24 cellular contexts compared by ENCODE assay signal in genomic region chr9:119634036-119634435, GRCh38.
DNase-seq lines count a peak whose midpoint lies in the region; ATAC-seq and TF ChIP-seq lines count a peak whose summit lies in the region.
"Had no signal": no experiment of that assay in that cellular context is flagged by ENCODE, and none has a peak within 500 bp of the region (broad histone marks: within the 10 kb centered on the region; RNA-seq: fewer than 3 reads in every experiment).

No MANE protein-coding gene starts in this region.

- peak in 2 of 3 experiments; percentile 29 to 59 for DNase-seq in NCI-H1417 (lab: John Stamatoyannopoulos, UW)
- no peak for DNase-seq in NCI-H1417 treated with DMSO at 0.1 percent for 48 hours (lab: John Stamatoyannopoulos, UW)
- peak; percentile 28 for DNase-seq in MV-4-11 (lab: John Stamatoyannopoulos, UW)
- peak; percentile 72 for DNase-seq in NCI-H2227 (lab: John Stamatoyannopoulos, UW; ENCODE audit: unreplicated experiment)
- DNase-seq in NCI-H69 (lab: John Stamatoyannopoulos, UW): peak; percentile 52
- no peak for DNase-seq in cerebellar nuclear complex (lab: John Stamatoyannopoulos, UW)
- no peak for DNase-seq in nephron progenitor cell
- DNase-seq: 8988T; ACHN; BE2C; C1 segment of cervical spinal cord; CD4-positive, alpha-beta memory T cell; CD4-positive, CD25-positive, alpha-beta regulatory T cell; CD8-positive, alpha-beta memory T cell; COR-L47; DMS153; DMS53; DMS79; DND-41; EL; GDM1 had no signal

- H3K4me3 Mint-ChIP-seq in nephron progenitor cell: no peak overlapping the region
- H3K4me3 Mint-ChIP-seq: CD14-positive monocyte; CD4-positive, alpha-beta memory T cell; CD4-positive, CD25-positive, alpha-beta regulatory T cell; CD8-positive, alpha-beta memory T cell had no signal

- ATAC-seq in HG02642 (IDR thresholded peaks at IDR 0.05; ENCODE audit: poor library complexity, unreplicated experiment): no peak
- ATAC-seq: GM12878 had no signal

- H3K36me3 Mint-ChIP-seq in nephron progenitor cell (ENCODE audit: low read depth): no peaks in the 10 kb centered on the region
- H3K36me3 Mint-ChIP-seq: CD14-positive monocyte; CD4-positive, alpha-beta memory T cell; CD4-positive, CD25-positive, alpha-beta regulatory T cell; CD8-positive, alpha-beta memory T cell had no signal

- H3K27ac Mint-ChIP-seq in nephron progenitor cell: no peak overlapping the region
- H3K27ac Mint-ChIP-seq: CD14-positive monocyte; CD4-positive, alpha-beta memory T cell; CD4-positive, CD25-positive, alpha-beta regulatory T cell; CD8-positive, alpha-beta memory T cell had no signal

- no peaks in the 10 kb centered on the region for H3K9me3 Mint-ChIP-seq in nephron progenitor cell

- no peak for TF ChIP-seq CTCF in nephron progenitor cell (IDR thresholded peaks at IDR 0.05)

- peaks cover 11% of the 10 kb centered on the region for H3K27me3 Mint-ChIP-seq in nephron progenitor cell (ENCODE audit: low read depth, poor library complexity)
- H3K27me3 Mint-ChIP-seq: CD4-positive, alpha-beta memory T cell; CD4-positive, CD25-positive, alpha-beta regulatory T cell; CD8-positive, alpha-beta memory T cell had no signal

- peaks cover 7% of the 10 kb centered on the region for H3K4me1 Mint-ChIP-seq in nephron progenitor cell
- H3K4me1 Mint-ChIP-seq: CD14-positive monocyte; CD4-positive, alpha-beta memory T cell; CD4-positive, CD25-positive, alpha-beta regulatory T cell; CD8-positive, alpha-beta memory T cell had no signal

Comparison
In these comparisons a context has a peak if more than half of its experiments do, and no peak if none do; other contexts are left out.
1. DNase-seq: peak in NCI-H1417 (2 of 3), MV-4-11 (single experiment), NCI-H2227 (single experiment) and NCI-H69 (single experiment); none in NCI-H1417 treated with DMSO at 0.1 percent for 48 hours (single experiment), cerebellar nuclear complex (0 of 2) and nephron progenitor cell (single experiment).